ENCODE assay signal across 11 cellular contexts in genomic region chr9:98873535-98874432, GRCh38.
A peak's percentile ranks its signal among the peaks of the same experiment; 100 is the strongest.
DNase-seq lines count a peak whose midpoint lies in the region; ATAC-seq and TF ChIP-seq lines count a peak whose summit lies in the region.
"Had no signal": no experiment of that assay in that cellular context is flagged by ENCODE, and none has a peak within 500 bp of the region (broad histone marks: within the 10 kb centered on the region; RNA-seq: fewer than 3 reads in every experiment).

No MANE protein-coding gene starts in this region.

- no peaks in the 10 kb centered on the region for H3K4me1 ChIP-seq in upper lobe of right lung
- H3K4me1 ChIP-seq: Caco-2 had no signal

- no peak overlapping the region for H3K27ac ChIP-seq in upper lobe of right lung
- H3K27ac ChIP-seq: KMS-11 had no signal

- ATAC-seq in upper lobe of right lung, result peak; percentile 38
- no peak for ATAC-seq in GM19397 (IDR thresholded peaks at IDR 0.05; ENCODE audit: unreplicated experiment)
- no peak for ATAC-seq in HG03521 (IDR thresholded peaks at IDR 0.05; ENCODE audit: unreplicated experiment)
- ATAC-seq in GM19395 (IDR thresholded peaks at IDR 0.05; ENCODE audit: unreplicated experiment), result no peak
- ATAC-seq: Panc1 had no signal

- H3K36me3 ChIP-seq in upper lobe of right lung, result no peaks in the 10 kb centered on the region

- DNase-seq in LHCN-M2 (ENCODE audit: low read depth), result peak; percentile 63
- no peak for DNase-seq in epithelial cell of proximal tubule (ENCODE audit: low read depth)
- DNase-seq in kidney tubule cell (ENCODE audit: low spot score), result peak; percentile 42
- no peak for DNase-seq in upper lobe of right lung
- no peak for DNase-seq in activated T-cell treated with anti-CD3 and anti-CD28 coated beads for 4 hours
- DNase-seq: Caco-2 had no signal

- peak; percentile 0 for TF ChIP-seq CTCF in epithelial cell of proximal tubule (conservative IDR thresholded peaks at IDR 0.05; ENCODE audit: low read depth, low read length)
- TF ChIP-seq CTCF in upper lobe of right lung (IDR thresholded peaks at IDR 0.05), result no peak

- no peak overlapping the region for H3K4me3 ChIP-seq in epithelial cell of proximal tubule (ENCODE audit: low read depth, low read length)
- H3K4me3 ChIP-seq in upper lobe of right lung, result no peak overlapping the region

- intact Hi-C loops in upper lobe of right lung (cut with DNase I), result no loop called here

- no peaks in the 10 kb centered on the region for H3K9me3 ChIP-seq in upper lobe of right lung
- H3K9me3 ChIP-seq: Caco-2 had no signal

- H3K27me3 ChIP-seq in upper lobe of right lung, result no peaks in the 10 kb centered on the region

Comparison
In these comparisons a context has a peak if more than half of its experiments do, and no peak if none do; other contexts are left out.
1. DNase-seq: peak in LHCN-M2 (single experiment) and kidney tubule cell (single experiment); none in epithelial cell of proximal tubule (single experiment), upper lobe of right lung (single experiment) and activated T-cell treated with anti-CD3 and anti-CD28 coated beads for 4 hours (single experiment).